ENCODE assay signal across 24 cellular contexts in the genomic region with DNA sequence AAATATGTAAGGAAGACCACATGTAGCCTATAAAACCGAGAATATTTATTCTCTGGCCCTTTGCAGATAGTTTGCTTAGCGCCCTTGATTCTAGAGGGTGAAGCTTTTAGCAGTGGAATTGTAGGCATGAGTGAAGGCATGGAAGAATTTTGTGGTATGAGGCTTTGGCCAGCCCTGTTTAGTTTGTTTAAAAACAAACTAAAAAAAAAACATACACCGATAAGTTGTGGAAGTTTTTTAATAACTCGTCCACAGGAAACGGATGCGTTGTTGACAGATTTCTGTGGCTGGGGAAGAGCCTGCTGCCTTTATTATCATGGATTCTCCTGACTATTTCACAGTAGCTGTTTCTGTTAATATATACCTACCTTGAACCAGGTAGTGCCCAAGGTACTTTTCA.
"Had no signal": no experiment of that assay in that cellular context is flagged by ENCODE, and none has a peak within 500 bp of the region (broad histone marks: within the 10 kb centered on the region; RNA-seq: fewer than 3 reads in every experiment).

No MANE protein-coding gene starts in this region.

- H3K36me3 ChIP-seq: breast epithelium, esophagus squamous epithelium, left lung, pancreas, right lobe of liver had no signal

- ATAC-seq: naive thymus-derived CD8-positive, alpha-beta T cell; pancreas; stimulated activated effector memory CD8-positive, alpha-beta T cell treated with anti-CD3 and anti-CD28 coated beads, Interleukin-12 subunit alpha, Interleukin-12 subunit beta, amount 100 ng/mL, for 72 hours had no signal

- H3K27me3 ChIP-seq: breast epithelium, left lung, pancreas, right lobe of liver, testis had no signal

- H3K27ac ChIP-seq: pancreas, right lobe of liver, testis had no signal

- FAIRE-seq: astrocyte, endothelial cell of umbilical vein, pancreas, urothelium cell line had no signal

- H3K27ac Mint-ChIP-seq: memory B cell; naive thymus-derived CD8-positive, alpha-beta T cell; stimulated activated effector memory CD8-positive, alpha-beta T cell treated with anti-CD3 and anti-CD28 coated beads, Interleukin-12 subunit alpha, Interleukin-12 subunit beta, amount 100 ng/mL, for 72 hours had no signal

- H3K4me1 Mint-ChIP-seq: naive thymus-derived CD8-positive, alpha-beta T cell; stimulated activated effector memory CD8-positive, alpha-beta T cell treated with anti-CD3 and anti-CD28 coated beads, Interleukin-12 subunit alpha, Interleukin-12 subunit beta, amount 100 ng/mL, for 72 hours had no signal

- H3K4me1 ChIP-seq: breast epithelium, pancreas, testis had no signal

- H3K9me3 ChIP-seq: breast epithelium, esophagus squamous epithelium, left lung, pancreas, right lobe of liver, testis had no signal

- H3K36me3 Mint-ChIP-seq: memory B cell; naive thymus-derived CD8-positive, alpha-beta T cell; stimulated activated effector memory CD8-positive, alpha-beta T cell treated with anti-CD3 and anti-CD28 coated beads, Interleukin-12 subunit alpha, Interleukin-12 subunit beta, amount 100 ng/mL, for 72 hours had no signal

- DNase-seq: activated CD4-positive, alpha-beta T cell treated with anti-CD3 and anti-CD28 coated beads, Interleukin-2, amount 50 U/mL, for 1 hour; activated CD4-positive, CD25-positive, alpha-beta regulatory T cell treated with anti-CD3 and anti-CD28 coated beads, Interleukin-2, amount 50 U/mL, for 72 hours; activated CD8-positive, alpha-beta memory T cell treated with anti-CD3 and anti-CD28 coated beads for 24 hours; activated CD8-positive, alpha-beta memory T cell treated with anti-CD3 and anti-CD28 coated beads, Interleukin-2, amount 50 U/mL, for 48 hours; activated effector memory CD4-positive, alpha-beta T cell treated with anti-CD3 and anti-CD28 coated beads, Interleukin-2, amount 50 U/mL, for 16 hours; activated naive CD4-positive, alpha-beta T cell treated with anti-CD3 and anti-CD28 coated beads, Interleukin-2, amount 50 U/mL, for 16 hours; activated T-cell treated with anti-CD3 and anti-CD28 coated beads, Interleukin-2, amount 50 U/mL, for 48 hours; cortex of kidney; effector CD8-positive, alpha-beta T cell; esophagus squamous epithelium; foreskin melanocyte; glutamatergic neuron; left lung; naive thymus-derived CD8-positive, alpha-beta T cell; pancreas; right lobe of liver; stimulated activated CD4-positive, alpha-beta T cell treated with anti-CD3 and anti-CD28 coated beads, Interleukin-4, amount 100 ng/mL, for 24 hours; testis had no signal

- H3K4me3 ChIP-seq: breast epithelium, esophagus squamous epithelium, left lung, pancreas, right lobe of liver, testis had no signal

- H3K4me3 Mint-ChIP-seq: memory B cell; naive thymus-derived CD8-positive, alpha-beta T cell; stimulated activated effector memory CD8-positive, alpha-beta T cell treated with anti-CD3 and anti-CD28 coated beads, Interleukin-12 subunit alpha, Interleukin-12 subunit beta, amount 100 ng/mL, for 72 hours had no signal

- H3K9me3 Mint-ChIP-seq: memory B cell; stimulated activated effector memory CD8-positive, alpha-beta T cell treated with anti-CD3 and anti-CD28 coated beads, Interleukin-12 subunit alpha, Interleukin-12 subunit beta, amount 100 ng/mL, for 72 hours had no signal
